17 cellular contexts compared by ENCODE assay signal in the genomic region with DNA sequence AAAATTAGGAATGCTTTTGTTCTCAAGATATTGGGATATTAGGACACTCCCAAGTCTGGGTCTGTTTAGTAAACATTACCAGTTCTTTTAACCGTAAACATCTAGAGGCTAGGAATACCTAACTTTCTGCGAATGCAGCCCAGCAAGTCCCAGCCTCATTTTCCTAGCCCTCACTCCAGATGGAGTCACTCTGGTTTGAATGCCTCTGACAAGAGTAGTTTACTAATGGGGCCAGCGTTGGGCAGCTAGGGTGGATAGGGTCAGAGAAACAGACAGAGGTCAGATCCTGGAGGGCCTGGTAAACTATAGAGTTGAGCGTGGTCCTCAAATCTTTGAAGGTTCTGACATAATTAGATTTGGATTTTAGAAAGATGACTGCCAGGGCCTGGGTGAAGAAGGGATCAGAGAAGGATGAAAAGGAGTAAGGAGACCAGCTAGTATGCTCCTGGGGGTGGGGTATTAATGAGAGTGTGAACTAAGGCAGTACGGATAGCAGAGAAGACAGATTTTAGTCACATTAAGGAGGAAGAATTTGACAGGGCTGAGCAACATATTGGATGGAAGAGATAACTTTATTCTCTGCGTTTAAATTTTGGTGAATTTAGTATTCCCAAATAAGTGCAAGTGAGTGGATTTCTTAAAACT. TPM values are rescaled to one million over a fixed set of nuclear protein-coding genes. Genes with fewer than 3 reads are reported as not detected.
A peak's percentile ranks its signal among the peaks of the same experiment; 100 is the strongest.
DNase-seq lines count a peak whose midpoint lies in the region; ATAC-seq and TF ChIP-seq lines count a peak whose summit lies in the region.
"Had no signal": no experiment of that assay in that cellular context is flagged by ENCODE, and none has a peak within 500 bp of the region (broad histone marks: within the 10 kb centered on the region; RNA-seq: fewer than 3 reads in every experiment).

No MANE protein-coding gene starts in this region.

- BruUV-seq in HCT116 (replicated peaks; lab: Mats Ljungman, UMichigan), result no TSS peak

- no peaks in the 10 kb centered on the region for H3F3A ChIP-seq in MM.1S (ENCODE audit: insufficient read depth, low read length)

- POLR2A ChIA-PET in HCT116 (lab: Charles Lee), result no interaction called here

- no peak overlapping the region for H3K27ac ChIP-seq in HCT116 (ENCODE audit: low read depth, low read length)
- peak overlapping the region; percentile 26 for H3K27ac ChIP-seq in foreskin keratinocyte
- no peak overlapping the region for H3K27ac ChIP-seq in MM.1S (ENCODE audit: low read length)

- H3K4me2 ChIP-seq in HCT116 (ENCODE audit: low read length), result peak overlapping the region; percentile 23
- H3K4me2 ChIP-seq in MM.1S (ENCODE audit: low read depth, low read length), result no peak overlapping the region

- H3K36me3 ChIP-seq in HCT116 (ENCODE audit: control insufficient read depth in 1 of 2, insufficient read depth in 2 of 2, low read length in 2 of 2) (no peaks in the 10 kb centered on the region), MM.1S (replicated peaks; ENCODE audit: insufficient read depth, low read length) (no peaks in the 10 kb centered on the region)

- CTCF ChIA-PET in HCT116 (lab: Charles Lee), result no interaction called here

- intact Hi-C loops in HCT116 (cut with micrococcal nuclease), result no loop called here
- intact Hi-C loops in lower leg skin (cut with DNase I; ENCODE audit: low total_unique reads), result no loop called here

- no peak overlapping the region for H3K4me3 ChIP-seq in HCT116 (replicated peaks in 1 of 2; ENCODE audit: low read depth in 1 of 2, low read length in 2 of 2)
- H3K4me3 ChIP-seq in lower leg skin (ENCODE audit: low read depth, poor library complexity, severe bottlenecking), result no peak overlapping the region
- H3K4me3 ChIP-seq in MM.1S (ENCODE audit: low read length), result no peak overlapping the region

- RAD21 ChIA-PET in HCT116 (lab: Charles Lee; ENCODE audit: low non-redundant PET in 1 of 2, low total read pairs in 2 of 2, uncharacterized antibody in 2 of 2, unreplicated experiment in 2 of 2), result no interaction called here

- H3K4me1 Mint-ChIP-seq in progenitor cell of endocrine pancreas (ENCODE audit: low read depth), result peaks cover 40% of the 10 kb centered on the region

- H3K4me1 ChIP-seq in HCT116 (ENCODE audit: control insufficient read depth in 1 of 2, insufficient read depth in 2 of 2, low read length in 2 of 2) (peaks cover 16 to 22% of the 10 kb centered on the region in 2 experiments), foreskin keratinocyte (peaks cover 45% of the 10 kb centered on the region), MM.1S (ENCODE audit: low read length) (no peaks in the 10 kb centered on the region)

- no peaks in the 10 kb centered on the region for H3K27me3 Mint-ChIP-seq in progenitor cell of endocrine pancreas

- H3K79me2 ChIP-seq in HCT116 (ENCODE audit: insufficient read depth, low read length), result no peaks in the 10 kb centered on the region
- H3K79me2 ChIP-seq in MM.1S (ENCODE audit: low read length), result no peaks in the 10 kb centered on the region

- H3K9me3 Mint-ChIP-seq in progenitor cell of endocrine pancreas (ENCODE audit: low read depth), result no peaks in the 10 kb centered on the region

- H2AFZ ChIP-seq in HCT116 (ENCODE audit: low read depth, low read length, poor library complexity, severe bottlenecking), result no peak overlapping the region
- no peak overlapping the region for H2AFZ ChIP-seq in MM.1S (ENCODE audit: low read length)

- H3K36me3 Mint-ChIP-seq in progenitor cell of endocrine pancreas (ENCODE audit: insufficient read depth), result peaks cover 2% of the 10 kb centered on the region

- no peak for TF ChIP-seq RAD21 in HCT116 (IDR thresholded peaks at IDR 0.05; ENCODE audit: low read depth)

- H3K9ac ChIP-seq in HCT116 (ENCODE audit: low read length) (no peak overlapping the region), MM.1S (ENCODE audit: low read length) (no peak overlapping the region)

- no peak overlapping the region for H3K4me3 Mint-ChIP-seq in progenitor cell of endocrine pancreas (ENCODE audit: low read depth)

- 0 out of 2 replicates have a peak, but pooled peaks have one; percentile 22 for ATAC-seq in HCT116
- ATAC-seq in foreskin keratinocyte, result no peak
- no peak for ATAC-seq in HG02870 (IDR thresholded peaks at IDR 0.05; ENCODE audit: unreplicated experiment)
- ATAC-seq: left colon had no signal

- H3K27me3 ChIP-seq in HCT116 (ENCODE audit: insufficient read depth, low read length) (no peaks in the 10 kb centered on the region), foreskin keratinocyte (no peaks in the 10 kb centered on the region), MM.1S (replicated peaks; ENCODE audit: insufficient read depth, low read length) (no peaks in the 10 kb centered on the region)

- H3K9me2 ChIP-seq in HCT116 (ENCODE audit: insufficient read depth), result no peaks in the 10 kb centered on the region
- no peaks in the 10 kb centered on the region for H3K9me2 ChIP-seq in MM.1S (replicated peaks; ENCODE audit: insufficient read depth, low read length)

- TF ChIP-seq CTCF in HCT116 (IDR thresholded peaks at IDR 0.05 in 2 of 3, conservative IDR thresholded peaks at IDR 0.05 in 1 of 3; ENCODE audit: borderline replicate concordance in 1 of 3, insufficient read depth in 1 of 3, low read depth in 2 of 3, low read length in 2 of 3), result no peak
- TF ChIP-seq CTCF in foreskin keratinocyte (conservative IDR thresholded peaks at IDR 0.05), result no peak
- TF ChIP-seq CTCF in progenitor cell of endocrine pancreas (IDR thresholded peaks at IDR 0.05; ENCODE audit: unreplicated experiment), result no peak
- no peak for TF ChIP-seq CTCF in lower leg skin (IDR thresholded peaks at IDR 0.05)
- TF ChIP-seq CTCF in MM.1S (IDR thresholded peaks at IDR 0.05; ENCODE audit: low read length), result no peak

- TF ChIP-seq POLR2A in HCT116 (IDR thresholded peaks at IDR 0.05; ENCODE audit: borderline replicate concordance, extremely low read depth, insufficient read depth, insufficient read length), result no peak
- no peak for TF ChIP-seq POLR2A in lower leg skin (IDR thresholded peaks at IDR 0.05)

- H3K9me3 ChIP-seq in HCT116 (ENCODE audit: control insufficient read depth in 1 of 2, insufficient read depth in 1 of 2, low read depth in 1 of 2, low read length in 2 of 2) (no peaks in the 10 kb centered on the region), MM.1S (replicated peaks; ENCODE audit: insufficient read depth, low read length) (no peaks in the 10 kb centered on the region)

- 78 to 81% methylated on average over 6 of the region's 6 CpGs for WGBS in lower leg skin, 2 donors

- H4K20me1 ChIP-seq in HCT116 (ENCODE audit: insufficient read depth) (no peaks in the 10 kb centered on the region), MM.1S (ENCODE audit: insufficient read depth, low read length) (no peaks in the 10 kb centered on the region)

- H3K27ac Mint-ChIP-seq in progenitor cell of endocrine pancreas, result peak overlapping the region; percentile 14

- no peak for DNase-seq in HCT116 (ENCODE audit: low read depth, low spot score)
- peak; percentile 18 for DNase-seq in SK-N-DZ (ENCODE audit: low spot score)
- DNase-seq in foreskin keratinocyte, result no peak
- no peak for DNase-seq in progenitor cell of endocrine pancreas (ENCODE audit: low spot score, unreplicated experiment)
- DNase-seq in lower leg skin (ENCODE audit: low spot score in 2 of 2), result no peak
- no peak for DNase-seq in NCI-H2171 treated with DMSO at 0.1 percent for 48 hours (lab: John Stamatoyannopoulos, UW)
- DNase-seq in MM.1S, result no peak
- DNase-seq: activated CD4-positive, alpha-beta T cell treated with anti-CD3 and anti-CD28 coated beads for 4 hours; activated CD8-positive, alpha-beta memory T cell treated with anti-CD3 and anti-CD28 coated beads, Interleukin-2, amount 50 U/mL, for 48 hours; activated naive CD4-positive, alpha-beta T cell treated with Interleukin-2 at 50 U/mL for 16 hours; GOT3; hippocampal formation; left colon; NCI-H2029; NCI-H774; RPMI8226 had no signal

TF ChIP-seq in HCT116, 20 proteins besides CTCF, POLR2A, EP300 and RAD21 (continues in another document):
- TF ChIP-seq, protein P1, sequence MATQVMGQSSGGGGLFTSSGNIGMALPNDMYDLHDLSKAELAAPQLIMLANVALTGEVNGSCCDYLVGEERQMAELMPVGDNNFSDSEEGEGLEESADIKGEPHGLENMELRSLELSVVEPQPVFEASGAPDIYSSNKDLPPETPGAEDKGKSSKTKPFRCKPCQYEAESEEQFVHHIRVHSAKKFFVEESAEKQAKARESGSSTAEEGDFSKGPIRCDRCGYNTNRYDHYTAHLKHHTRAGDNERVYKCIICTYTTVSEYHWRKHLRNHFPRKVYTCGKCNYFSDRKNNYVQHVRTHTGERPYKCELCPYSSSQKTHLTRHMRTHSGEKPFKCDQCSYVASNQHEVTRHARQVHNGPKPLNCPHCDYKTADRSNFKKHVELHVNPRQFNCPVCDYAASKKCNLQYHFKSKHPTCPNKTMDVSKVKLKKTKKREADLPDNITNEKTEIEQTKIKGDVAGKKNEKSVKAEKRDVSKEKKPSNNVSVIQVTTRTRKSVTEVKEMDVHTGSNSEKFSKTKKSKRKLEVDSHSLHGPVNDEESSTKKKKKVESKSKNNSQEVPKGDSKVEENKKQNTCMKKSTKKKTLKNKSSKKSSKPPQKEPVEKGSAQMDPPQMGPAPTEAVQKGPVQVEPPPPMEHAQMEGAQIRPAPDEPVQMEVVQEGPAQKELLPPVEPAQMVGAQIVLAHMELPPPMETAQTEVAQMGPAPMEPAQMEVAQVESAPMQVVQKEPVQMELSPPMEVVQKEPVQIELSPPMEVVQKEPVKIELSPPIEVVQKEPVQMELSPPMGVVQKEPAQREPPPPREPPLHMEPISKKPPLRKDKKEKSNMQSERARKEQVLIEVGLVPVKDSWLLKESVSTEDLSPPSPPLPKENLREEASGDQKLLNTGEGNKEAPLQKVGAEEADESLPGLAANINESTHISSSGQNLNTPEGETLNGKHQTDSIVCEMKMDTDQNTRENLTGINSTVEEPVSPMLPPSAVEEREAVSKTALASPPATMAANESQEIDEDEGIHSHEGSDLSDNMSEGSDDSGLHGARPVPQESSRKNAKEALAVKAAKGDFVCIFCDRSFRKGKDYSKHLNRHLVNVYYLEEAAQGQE (IDR thresholded peaks at IDR 0.05; ENCODE audit: low read depth), result no peak
- TF ChIP-seq EZH2phosphoT487 (IDR thresholded peaks at IDR 0.05; ENCODE audit: borderline replicate concordance) (no peak), SIN3A (IDR thresholded peaks at IDR 0.05; ENCODE audit: low read depth) (no peak), ZFX (IDR thresholded peaks at IDR 0.05) (no peak), CEBPB (IDR thresholded peaks at IDR 0.05; ENCODE audit: low read depth) (no peak)

RNA-seq across cellular contexts. Expression of a gene that starts 53.7 kb away (rescaled TPM):
- total RNA-seq in HCT116 (2021; ENCODE audit: unreplicated experiment) (6.1 TPM), foreskin keratinocyte (21.5 and 23.6 TPM in 2 replicates), progenitor cell of endocrine pancreas (17.2 and 18.0 TPM in 2 replicates), lower leg skin (10 to 100 TPM; 20.1 to 40.3 (median 22.4) TPM)
- 2.4 and 2.6 TPM in 2 replicates for polyA plus RNA-seq in HCT116 (2012)
- 3.0 and 3.1 TPM in 2 replicates for polyA plus RNA-seq in SK-N-DZ (2014; cell fraction: cytosol; rRNA removed)
- polyA plus RNA-seq in SK-N-DZ (2014; cell fraction: nucleus; rRNA removed), result 9.2 and 17.3 TPM in 2 replicates
- polyA plus RNA-seq in foreskin keratinocyte, result 9.2 and 11.1 TPM in 2 replicates
